Comparison of ENCODE assay signal across 20 cellular contexts in genomic region chr9:136135326-136136126, GRCh38.
"Had no signal": no experiment of that assay in that cellular context is flagged by ENCODE, and none has a peak within 500 bp of the region (broad histone marks: within the 10 kb centered on the region; RNA-seq: fewer than 3 reads in every experiment).

No MANE protein-coding gene starts in this region.

- H3K4me3 Mint-ChIP-seq: activated B cell treated with CpG ODN at 0.5 μM for 24 hours; activated CD8-positive, alpha-beta memory T cell treated with anti-CD3 and anti-CD28 coated beads, Interleukin-2, amount 10 ng/mL, durations not matched to agents 7 days and 5 days; activated CD8-positive, alpha-beta T cell treated with anti-CD3 and anti-CD28 coated beads for 36 hours; activated naive CD8-positive, alpha-beta T cell treated with anti-CD3 and anti-CD28 coated beads, Interleukin-2, amount 50 U/mL, for 24 hours; natural killer cell; T-helper 1 cell treated with Interleukin-12 subunit alpha and Interleukin-12 subunit beta and Interleukin-4 antibody, amounts not matched to agents 30 μg/mL and 1 μg/mL, for 36 hours had no signal

- H3K36me3 ChIP-seq: cardiac muscle cell, upper lobe of right lung had no signal

- H3K27ac ChIP-seq: cardiac muscle cell, upper lobe of right lung had no signal

- H3K27me3 ChIP-seq: body of pancreas had no signal

- H3K4me3 ChIP-seq: body of pancreas, cardiac muscle cell, upper lobe of right lung had no signal

- DNase-seq: activated B cell treated with CpG ODN at 0.5 μM for 24 hours; activated CD4-positive, alpha-beta T cell treated with anti-CD3 and anti-CD28 coated beads for 48 hours; activated CD8-positive, alpha-beta memory T cell treated with anti-CD3 and anti-CD28 coated beads, Interleukin-2, amount 10 ng/mL, durations not matched to agents 7 days and 5 days; activated CD8-positive, alpha-beta T cell treated with anti-CD3 and anti-CD28 coated beads for 36 hours; activated gamma-delta T cell; activated naive CD4-positive, alpha-beta T cell treated with anti-CD3 and anti-CD28 coated beads, Interleukin-2, amount 50 U/mL, for 16 hours; activated naive CD8-positive, alpha-beta T cell treated with anti-CD3 and anti-CD28 coated beads, Interleukin-2, amount 50 U/mL, for 24 hours; activated T-cell treated with anti-CD3 and anti-CD28 coated beads for 4 hours; body of pancreas; effector CD4-positive, alpha-beta T cell; erythroblast; foreskin fibroblast; hippocampal formation; natural killer cell; stimulated activated CD4-positive, alpha-beta T cell treated with anti-CD3 and anti-CD28 coated beads, Interleukin-4, amount 100 ng/mL, for 4 hours; stimulated activated naive CD8-positive, alpha-beta T cell treated with anti-CD3 and anti-CD28 coated beads, Interleukin-15, Interleukin-2, amounts not matched to agents 100 U/mL and 50 U/mL, for 24 hours; upper lobe of right lung had no signal

- H3K4me1 Mint-ChIP-seq: activated CD8-positive, alpha-beta memory T cell treated with anti-CD3 and anti-CD28 coated beads, Interleukin-2, amount 10 ng/mL, durations not matched to agents 7 days and 5 days had no signal

- H3K9me3 Mint-ChIP-seq: activated B cell treated with CpG ODN at 0.5 μM for 24 hours; activated CD8-positive, alpha-beta T cell treated with anti-CD3 and anti-CD28 coated beads for 36 hours; activated naive CD8-positive, alpha-beta T cell treated with anti-CD3 and anti-CD28 coated beads, Interleukin-2, amount 50 U/mL, for 24 hours; natural killer cell; T-helper 1 cell treated with Interleukin-12 subunit alpha and Interleukin-12 subunit beta and Interleukin-4 antibody, amounts not matched to agents 30 μg/mL and 1 μg/mL, for 36 hours had no signal

- ATAC-seq: activated CD8-positive, alpha-beta memory T cell treated with anti-CD3 and anti-CD28 coated beads, Interleukin-2, amount 10 ng/mL, durations not matched to agents 7 days and 5 days; activated CD8-positive, alpha-beta T cell treated with anti-CD3 and anti-CD28 coated beads for 36 hours; activated naive CD8-positive, alpha-beta T cell treated with anti-CD3 and anti-CD28 coated beads, Interleukin-2, amount 50 U/mL, for 24 hours; body of pancreas; natural killer cell; stimulated activated naive CD8-positive, alpha-beta T cell treated with anti-CD3 and anti-CD28 coated beads, Interleukin-15, Interleukin-2, amounts not matched to agents 100 U/mL and 50 U/mL, for 24 hours; upper lobe of right lung had no signal

- H3K27ac Mint-ChIP-seq: activated B cell treated with CpG ODN at 0.5 μM for 24 hours; activated CD8-positive, alpha-beta memory T cell treated with anti-CD3 and anti-CD28 coated beads, Interleukin-2, amount 10 ng/mL, durations not matched to agents 7 days and 5 days; activated CD8-positive, alpha-beta T cell treated with anti-CD3 and anti-CD28 coated beads for 36 hours; activated naive CD8-positive, alpha-beta T cell treated with anti-CD3 and anti-CD28 coated beads, Interleukin-2, amount 50 U/mL, for 24 hours; natural killer cell; progenitor cell of endocrine pancreas; T-helper 1 cell treated with Interleukin-12 subunit alpha and Interleukin-12 subunit beta and Interleukin-4 antibody, amounts not matched to agents 30 μg/mL and 1 μg/mL, for 36 hours had no signal

- H3K36me3 Mint-ChIP-seq: activated CD8-positive, alpha-beta memory T cell treated with anti-CD3 and anti-CD28 coated beads, Interleukin-2, amount 10 ng/mL, durations not matched to agents 7 days and 5 days; natural killer cell had no signal

- H3K9me3 ChIP-seq: body of pancreas, upper lobe of right lung had no signal
